In the genomic region with DNA sequence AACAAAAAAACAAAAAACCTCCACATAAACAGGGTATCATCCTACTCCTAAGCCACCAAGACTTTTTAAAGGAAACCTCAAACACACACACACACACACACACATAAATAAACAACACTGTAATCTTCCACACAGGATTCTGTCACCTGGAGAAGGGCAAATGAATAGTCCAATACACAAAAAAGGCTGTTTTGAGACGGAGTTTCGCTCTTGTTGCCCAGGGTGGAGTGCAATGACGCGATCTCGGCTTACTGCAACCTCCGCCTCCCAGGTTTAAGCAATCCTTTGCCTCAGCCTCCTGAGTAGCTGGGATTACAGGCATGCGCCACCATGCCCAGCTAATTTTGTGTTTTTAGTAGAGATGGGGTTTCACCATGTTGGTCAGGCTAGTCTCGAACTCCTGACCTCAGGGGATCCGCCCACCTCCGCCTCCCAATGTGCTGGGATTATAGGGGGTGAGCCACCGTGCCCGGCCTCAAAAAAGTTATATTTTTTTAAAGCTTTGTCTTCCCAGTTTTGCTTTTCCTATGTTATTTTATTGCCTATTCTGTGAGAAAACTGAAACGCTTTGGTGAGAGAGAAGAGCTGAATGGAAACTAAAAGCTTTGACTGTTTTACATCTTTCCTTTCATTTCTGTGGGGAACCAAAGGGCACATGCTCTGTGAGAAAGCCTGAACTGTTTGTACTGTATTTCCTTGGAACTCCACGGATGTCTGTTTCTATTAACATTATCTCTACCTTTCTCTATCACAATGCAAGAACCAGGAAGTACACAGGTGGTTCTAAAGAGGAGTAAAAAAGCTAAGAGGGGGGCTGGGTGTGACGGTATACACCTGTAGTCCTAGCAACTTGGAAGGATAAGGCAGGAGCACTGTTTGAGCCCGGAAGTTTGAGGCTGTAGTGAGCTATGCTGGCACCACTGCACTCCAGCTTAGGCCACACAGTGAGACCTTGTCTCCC, we compare ENCODE assay signal across 9 cellular contexts. TPM values are rescaled to one million over a fixed set of nuclear protein-coding genes. Genes with fewer than 3 reads are reported as not detected.
DNase-seq lines count a peak whose midpoint lies in the region; ATAC-seq and TF ChIP-seq lines count a peak whose summit lies in the region.
"Had no signal": no experiment of that assay in that cellular context is flagged by ENCODE, and none has a peak within 500 bp of the region (broad histone marks: within the 10 kb centered on the region; RNA-seq: fewer than 3 reads in every experiment).

No MANE protein-coding gene starts in this region.

- H3K9me3 Mint-ChIP-seq in activated T-helper 2 cell treated with anti-CD3 and anti-CD28 coated beads, Interferon-gamma antibody, Interleukin-2, Interleukin-4, amounts not matched to agents 10 μg/mL and 5 μg/mL and 100 μg/mL, durations not matched to agents 14 hours and 24 hours and 36 hours = no peaks in the 10 kb centered on the region
- H3K9me3 Mint-ChIP-seq in naive thymus-derived CD8-positive, alpha-beta T cell = no peaks in the 10 kb centered on the region

- H3K36me3 Mint-ChIP-seq in activated T-helper 2 cell treated with anti-CD3 and anti-CD28 coated beads, Interferon-gamma antibody, Interleukin-2, Interleukin-4, amounts not matched to agents 10 μg/mL and 5 μg/mL and 100 μg/mL, durations not matched to agents 14 hours and 24 hours and 36 hours (ENCODE audit: low read depth) = peaks cover 20% of the 10 kb centered on the region
- peaks cover 0 to 39% (median 2%) of the 10 kb centered on the region in 3 donors for H3K36me3 Mint-ChIP-seq in naive thymus-derived CD8-positive, alpha-beta T cell

- H3K27ac ChIP-seq in coronary artery = peak overlapping the region in 1 of 2 donors; percentile 31
- H3K27ac ChIP-seq: VCaP had no signal

- H3K4me1 Mint-ChIP-seq in activated T-helper 2 cell treated with anti-CD3 and anti-CD28 coated beads, Interferon-gamma antibody, Interleukin-2, Interleukin-4, amounts not matched to agents 10 μg/mL and 5 μg/mL and 100 μg/mL, durations not matched to agents 14 hours and 24 hours and 36 hours (ENCODE audit: low read depth) = peaks cover 68% of the 10 kb centered on the region
- H3K4me1 Mint-ChIP-seq in naive thymus-derived CD8-positive, alpha-beta T cell = peaks cover 31 to 86% (median 66%) of the 10 kb centered on the region in 4 donors

- H3K4me3 ChIP-seq in coronary artery = no peak overlapping the region

- intact Hi-C loops in activated T-helper 2 cell treated with anti-CD3 and anti-CD28 coated beads, Interferon-gamma antibody, Interleukin-2, Interleukin-4, amounts not matched to agents 10 μg/mL and 5 μg/mL and 100 μg/mL, durations not matched to agents 14 hours and 24 hours and 36 hours (cut with micrococcal nuclease) = loop anchor here (2.0 kb wide), 1 partner anchor 16 kb away; no protein-coding TSS in a partner anchor

- no peaks in the 10 kb centered on the region for H3K27me3 Mint-ChIP-seq in activated T-helper 2 cell treated with anti-CD3 and anti-CD28 coated beads, Interferon-gamma antibody, Interleukin-2, Interleukin-4, amounts not matched to agents 10 μg/mL and 5 μg/mL and 100 μg/mL, durations not matched to agents 14 hours and 24 hours and 36 hours (ENCODE audit: low read depth)
- no peaks in the 10 kb centered on the region for H3K27me3 Mint-ChIP-seq in naive thymus-derived CD8-positive, alpha-beta T cell

- POLR2A ChIA-PET in GM10248 (lab: Yijun Ruan, JAX) = interaction anchor here (0.6 kb wide), 1 partner anchor 17 kb away, joined by 3 read pairs; no protein-coding TSS in a partner anchor
- POLR2A ChIA-PET in naive thymus-derived CD8-positive, alpha-beta T cell (lab: Charles Lee) = interaction anchor here (1.2 kb wide), 1 partner anchor 61 kb away, joined by 4 read pairs; no protein-coding TSS in a partner anchor

- TF ChIP-seq CTCF in GM10248 (IDR thresholded peaks at IDR 0.05; ENCODE audit: control extremely low read depth, extremely low read depth, low read depth, missing control alignments) (no peak), coronary artery (IDR thresholded peaks at IDR 0.05) (no peak)

- DNase-seq in GM10248 (ENCODE audit: extremely low spot score) = peak; percentile 45
- no peak for DNase-seq in activated T-helper 2 cell treated with anti-CD3 and anti-CD28 coated beads, Interferon-gamma antibody, Interleukin-2, Interleukin-4, amounts not matched to agents 10 μg/mL and 5 μg/mL and 100 μg/mL, durations not matched to agents 14 hours and 24 hours and 36 hours (ENCODE audit: low spot score)
- no peak for DNase-seq in naive thymus-derived CD8-positive, alpha-beta T cell
- no peak for DNase-seq in NCI-H187 (lab: John Stamatoyannopoulos, UW)
- DNase-seq in NCI-H1048 (lab: John Stamatoyannopoulos, UW) = no peak
- no peak for DNase-seq in NCI-H2107 treated with DMSO at 0.1 percent for 48 hours (lab: John Stamatoyannopoulos, UW; ENCODE audit: unreplicated experiment)
- no peak for DNase-seq in coronary artery (ENCODE audit: low spot score)

- H3K4me3 Mint-ChIP-seq in activated T-helper 2 cell treated with anti-CD3 and anti-CD28 coated beads, Interferon-gamma antibody, Interleukin-2, Interleukin-4, amounts not matched to agents 10 μg/mL and 5 μg/mL and 100 μg/mL, durations not matched to agents 14 hours and 24 hours and 36 hours (ENCODE audit: low read depth) = peak overlapping the region; percentile 3
- H3K4me3 Mint-ChIP-seq in naive thymus-derived CD8-positive, alpha-beta T cell = peak overlapping the region in 9 of 10 donors; percentile 11 to 50 (median 41)

- ATAC-seq in HG02571 (IDR thresholded peaks at IDR 0.05; ENCODE audit: unreplicated experiment) = peak; percentile 38
- peak in 1 of 2 donors; percentile 57 for ATAC-seq in naive thymus-derived CD8-positive, alpha-beta T cell

- CTCF ChIA-PET in GM10248 (lab: Yijun Ruan, JAX) = interaction anchor here (0.7 to 2.7 kb wide), 8 partner anchors 8 to 156 kb away, joined by 3 to 18 read pairs (median 4); a partner anchor contains a TSS

- H3K27ac Mint-ChIP-seq in activated T-helper 2 cell treated with anti-CD3 and anti-CD28 coated beads, Interferon-gamma antibody, Interleukin-2, Interleukin-4, amounts not matched to agents 10 μg/mL and 5 μg/mL and 100 μg/mL, durations not matched to agents 14 hours and 24 hours and 36 hours = peak overlapping the region; percentile 79
- peak overlapping the region; percentile 44 to 87 (median 70) for H3K27ac Mint-ChIP-seq in naive thymus-derived CD8-positive, alpha-beta T cell

RNA-seq across cellular contexts. Expression of a gene that starts 44.1 kb away (rescaled TPM):
- total RNA-seq in activated T-helper 2 cell treated with anti-CD3 and anti-CD28 coated beads, Interferon-gamma antibody, Interleukin-2, Interleukin-4, amounts not matched to agents 10 μg/mL and 5 μg/mL and 100 μg/mL, durations not matched to agents 14 hours and 24 hours and 36 hours = 129 and 132 TPM in 2 replicates
- total RNA-seq in naive thymus-derived CD8-positive, alpha-beta T cell = 100 to 1,000 TPM; 133 to 138 TPM
- 10 to 100 TPM; 45.3 to 79.3 (median 55.3) TPM for polyA plus RNA-seq in naive thymus-derived CD8-positive, alpha-beta T cell

RNA-seq across cellular contexts. Expression of a gene that starts 56.5 kb away (rescaled TPM):
- 50.7 and 53.9 TPM in 2 replicates for total RNA-seq in activated T-helper 2 cell treated with anti-CD3 and anti-CD28 coated beads, Interferon-gamma antibody, Interleukin-2, Interleukin-4, amounts not matched to agents 10 μg/mL and 5 μg/mL and 100 μg/mL, durations not matched to agents 14 hours and 24 hours and 36 hours
- total RNA-seq in naive thymus-derived CD8-positive, alpha-beta T cell = 10 to 100 TPM; 19.1 to 22.2 TPM
- 10 to 100 TPM; 58.7 to 73.3 (median 71.0) TPM for polyA plus RNA-seq in naive thymus-derived CD8-positive, alpha-beta T cell

RNA-seq across cellular contexts. Expression of a gene that starts 59.9 kb away (rescaled TPM):
- total RNA-seq in activated T-helper 2 cell treated with anti-CD3 and anti-CD28 coated beads, Interferon-gamma antibody, Interleukin-2, Interleukin-4, amounts not matched to agents 10 μg/mL and 5 μg/mL and 100 μg/mL, durations not matched to agents 14 hours and 24 hours and 36 hours = 0.18 and 1.3 TPM in 2 replicates
- total RNA-seq in naive thymus-derived CD8-positive, alpha-beta T cell = 1 to 10 TPM; 1.3 to 1.5 TPM
- not detected for polyA plus RNA-seq in naive thymus-derived CD8-positive, alpha-beta T cell
